Comparison of ENCODE assay signal across 8 cellular contexts in the genomic region with DNA sequence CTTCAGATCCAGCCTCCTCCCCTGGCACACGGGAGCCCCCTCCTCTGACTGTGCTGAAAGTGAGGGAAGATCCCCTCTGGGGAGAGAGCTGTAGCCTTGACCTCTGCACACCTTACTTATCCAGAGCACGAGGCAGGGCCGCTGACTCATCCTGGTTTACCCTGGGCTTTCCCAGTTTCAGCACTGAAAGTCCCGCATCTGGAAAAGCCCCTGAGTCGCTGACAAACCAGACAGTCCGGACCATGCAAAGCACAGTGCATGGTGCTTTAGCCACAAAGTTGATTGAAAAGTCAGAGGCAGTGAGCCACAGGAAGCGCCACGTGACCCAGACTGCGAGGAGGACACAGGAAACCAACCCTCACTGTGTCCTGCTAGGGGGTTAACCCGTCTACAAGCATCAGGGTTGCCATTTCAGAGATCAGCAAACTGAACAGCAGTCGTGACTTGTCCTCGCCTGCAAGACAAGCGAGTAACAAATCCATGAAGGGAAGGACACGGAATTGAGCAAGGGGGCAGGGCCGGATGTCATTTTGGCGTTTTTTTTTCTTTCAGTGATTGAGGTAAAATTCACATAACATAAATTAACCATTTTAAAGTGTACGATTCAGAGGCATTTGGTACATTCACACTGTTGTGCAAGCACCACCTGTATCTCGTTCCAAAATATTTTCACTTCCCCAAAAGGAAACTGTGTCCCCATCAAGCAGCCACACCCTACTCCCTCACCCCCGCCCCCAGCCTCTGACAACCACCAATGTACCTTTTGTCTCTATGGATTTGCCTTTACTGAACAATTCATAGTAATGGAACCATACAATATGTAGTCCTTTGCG. TPM values are rescaled to one million over a fixed set of nuclear protein-coding genes. Genes with fewer than 3 reads are reported as not detected.
A peak's percentile ranks its signal among the peaks of the same experiment; 100 is the strongest.
DNase-seq lines count a peak whose midpoint lies in the region; ATAC-seq and TF ChIP-seq lines count a peak whose summit lies in the region.

No MANE protein-coding gene starts in this region.

- no peak overlapping the region for H3K27ac ChIP-seq in CD8-positive, alpha-beta memory T cell (ENCODE audit: low read depth, low read length)
- no peak overlapping the region for H3K27ac ChIP-seq in HUES6 (ENCODE audit: low read depth, low read length)

- DNase-seq in CD8-positive, alpha-beta memory T cell = peak; percentile 47 to 83 (median 55)
- DNase-seq in choroid plexus epithelial cell (ENCODE audit: low read depth) (peak; percentile 88), mucosa of descending colon (peak; percentile 71 to 88 (median 71)), H7 (no peak)
- DNase-seq in stimulated activated effector memory CD8-positive, alpha-beta T cell treated with anti-CD3 and anti-CD28 coated beads, Interleukin-12 subunit alpha, Interleukin-12 subunit beta, amount 100 ng/mL, for 72 hours (ENCODE audit: low spot score in 2 of 2) = peak; percentile 36 to 83

- H3K4me3 Mint-ChIP-seq in CD8-positive, alpha-beta memory T cell = peak overlapping the region; percentile 77 to 90 (median 85)
- peak overlapping the region; percentile 52 for H3K4me3 Mint-ChIP-seq in stimulated activated effector memory CD8-positive, alpha-beta T cell treated with anti-CD3 and anti-CD28 coated beads, Interleukin-12 subunit alpha, Interleukin-12 subunit beta, amount 100 ng/mL, for 72 hours

- no peaks in the 10 kb centered on the region for H3K9me3 Mint-ChIP-seq in CD8-positive, alpha-beta memory T cell
- no peaks in the 10 kb centered on the region for H3K9me3 Mint-ChIP-seq in stimulated activated effector memory CD8-positive, alpha-beta T cell treated with anti-CD3 and anti-CD28 coated beads, Interleukin-12 subunit alpha, Interleukin-12 subunit beta, amount 100 ng/mL, for 72 hours

- POLR2A ChIA-PET in CD8-positive, alpha-beta memory T cell (lab: Charles Lee) = interaction anchor here (0.6 to 1.3 kb wide), 2 partner anchors 22 to 1668 kb away, joined by 4 to 6 read pairs; no protein-coding TSS in a partner anchor

- TF ChIP-seq CTCF in WI38 (IDR thresholded peaks at IDR 0.05; ENCODE audit: low read depth, low read length) (no peak), choroid plexus epithelial cell (conservative IDR thresholded peaks at IDR 0.05; ENCODE audit: low read depth, low read length) (no peak), mucosa of descending colon (IDR thresholded peaks at IDR 0.05) (no peak)

- H3K9me3 ChIP-seq in CD8-positive, alpha-beta memory T cell (ENCODE audit: low read length) = no peaks in the 10 kb centered on the region
- H3K9me3 ChIP-seq in HUES6 (ENCODE audit: control insufficient read depth, insufficient read depth, low read depth, low read length) (no peaks in the 10 kb centered on the region), mucosa of descending colon (no peaks in the 10 kb centered on the region)

- peak overlapping the region; percentile 24 for H3K9ac ChIP-seq in HUES6 (ENCODE audit: low read length)

- peak overlapping the region; percentile 54 for H3K4me3 ChIP-seq in CD8-positive, alpha-beta memory T cell (ENCODE audit: low read length)
- H3K4me3 ChIP-seq in HUES6 (ENCODE audit: low read depth, low read length) = no peak overlapping the region
- H3K4me3 ChIP-seq in WI38 (ENCODE audit: low read depth, low read length) = peak overlapping the region; percentile 34
- H3K4me3 ChIP-seq in choroid plexus epithelial cell (ENCODE audit: low read depth, low read length) = peak overlapping the region; percentile 40
- H3K4me3 ChIP-seq in mucosa of descending colon = no peak overlapping the region
- no peak overlapping the region for H3K4me3 ChIP-seq in H7 (ENCODE audit: insufficient read depth, low read depth, low read length)

- H3K4me1 Mint-ChIP-seq in CD8-positive, alpha-beta memory T cell = peaks cover 56 to 70% (median 62%) of the 10 kb centered on the region in 3 donors
- peaks cover 59% of the 10 kb centered on the region for H3K4me1 Mint-ChIP-seq in stimulated activated effector memory CD8-positive, alpha-beta T cell treated with anti-CD3 and anti-CD28 coated beads, Interleukin-12 subunit alpha, Interleukin-12 subunit beta, amount 100 ng/mL, for 72 hours

- ATAC-seq in GM21447 (IDR thresholded peaks at IDR 0.05; ENCODE audit: unreplicated experiment) (peak; percentile 74), mucosa of descending colon (peak; percentile 65)
- peak; percentile 84 for ATAC-seq in stimulated activated effector memory CD8-positive, alpha-beta T cell treated with anti-CD3 and anti-CD28 coated beads, Interleukin-12 subunit alpha, Interleukin-12 subunit beta, amount 100 ng/mL, for 72 hours

- peak overlapping the region; percentile 1 to 91 (median 76) for H3K27ac Mint-ChIP-seq in CD8-positive, alpha-beta memory T cell
- no peak overlapping the region for H3K27ac Mint-ChIP-seq in stimulated activated effector memory CD8-positive, alpha-beta T cell treated with anti-CD3 and anti-CD28 coated beads, Interleukin-12 subunit alpha, Interleukin-12 subunit beta, amount 100 ng/mL, for 72 hours

- no peaks in the 10 kb centered on the region for H3K36me3 ChIP-seq in CD8-positive, alpha-beta memory T cell (ENCODE audit: insufficient read depth, low read length)
- H3K36me3 ChIP-seq in HUES6 (ENCODE audit: control insufficient read depth, insufficient read depth, low read length) (no peaks in the 10 kb centered on the region), mucosa of descending colon (ENCODE audit: low read depth) (no peaks in the 10 kb centered on the region), H7 (replicated peaks; ENCODE audit: control insufficient read depth, insufficient read depth, low read length) (no peaks in the 10 kb centered on the region)

- CTCF ChIA-PET in CD8-positive, alpha-beta memory T cell (lab: Charles Lee) = interaction anchor here (1.3 to 5.3 kb wide), 3 partner anchors 8 to 22 kb away, joined by 3 to 34 read pairs (median 4); no protein-coding TSS in a partner anchor

- H3K27me3 Mint-ChIP-seq in CD8-positive, alpha-beta memory T cell = peaks cover 6 to 18% of the 10 kb centered on the region in 2 donors

- peaks cover 60% of the 10 kb centered on the region for H3K4me1 ChIP-seq in CD8-positive, alpha-beta memory T cell (ENCODE audit: insufficient read depth, low read length)
- H3K4me1 ChIP-seq in HUES6 (ENCODE audit: control insufficient read depth, insufficient read depth, low read length) (peaks cover 17% of the 10 kb centered on the region), mucosa of descending colon (ENCODE audit: low read depth) (peaks cover 26% of the 10 kb centered on the region)

- peaks cover under 1% of the 10 kb centered on the region for H3K27me3 ChIP-seq in CD8-positive, alpha-beta memory T cell (ENCODE audit: insufficient read depth, low read length, poor library complexity, severe bottlenecking)
- H3K27me3 ChIP-seq in HUES6 (ENCODE audit: control insufficient read depth, insufficient read depth, low read length) = no peaks in the 10 kb centered on the region
- peaks cover 2% of the 10 kb centered on the region; the same call in 1 of the 2 replicates for H3K27me3 ChIP-seq in H7 (ENCODE audit: control insufficient read depth, insufficient read depth, low read length)

- intact Hi-C loops in mucosa of descending colon (cut with DNase I, micrococcal nuclease) = no loop called here

- peaks cover 0 to 2% (median 0%) of the 10 kb centered on the region in 3 donors for H3K36me3 Mint-ChIP-seq in CD8-positive, alpha-beta memory T cell
- H3K36me3 Mint-ChIP-seq in stimulated activated effector memory CD8-positive, alpha-beta T cell treated with anti-CD3 and anti-CD28 coated beads, Interleukin-12 subunit alpha, Interleukin-12 subunit beta, amount 100 ng/mL, for 72 hours = peaks cover 6% of the 10 kb centered on the region

RNA-seq across cellular contexts. Expression of gene IFNGR2, which starts 19.9 kb away (rescaled TPM):
- 1 to 10 TPM; 2.3 to 3.1 TPM for total RNA-seq in CD8-positive, alpha-beta memory T cell
- polyA plus RNA-seq in CD8-positive, alpha-beta memory T cell = 3.1 TPM
- total RNA-seq in mucosa of descending colon = 100 to 1,000 TPM in 1 of 3 donors, 10 to 100 TPM in 2; 56.3 to 155 (median 87.8) TPM
- 37.8 and 46.1 TPM in 2 replicates for total RNA-seq in H7 (2014; rRNA removed; shearing (Covaris generic))

RNA-seq across cellular contexts. Expression of gene IFNAR1, which starts 58.5 kb away (rescaled TPM):
- 10 to 100 TPM; 31.6 to 34.1 TPM for total RNA-seq in CD8-positive, alpha-beta memory T cell
- polyA plus RNA-seq in CD8-positive, alpha-beta memory T cell = 54.6 TPM
- 10 to 100 TPM; 41.9 to 49.5 (median 43.3) TPM for total RNA-seq in mucosa of descending colon
- 1.2 and 1.6 TPM in 2 replicates for total RNA-seq in H7 (2014; rRNA removed; shearing (Covaris generic))

Comparison
In these comparisons a context has a peak if more than half of its experiments do, and no peak if none do; other contexts are left out.
1. H3K4me3 ChIP-seq: peak in CD8-positive, alpha-beta memory T cell (single experiment), WI38 (single experiment) and choroid plexus epithelial cell (single experiment); none in HUES6 (single experiment), mucosa of descending colon (single experiment) and H7 (single experiment).
2. RNA of gene IFNAR1, which starts 58.5 kb away (total RNA-seq): 41.9 to 49.5 TPM in mucosa of descending colon and 31.6 to 34.1 TPM in CD8-positive, alpha-beta memory T cell; 1.2 to 1.6 TPM in H7; every median in the first group is over 10 times any median in the second.
3. Peak in every context shown above with its lines, with median percentiles within 50 percentile points of each other: ATAC-seq.